21 cellular contexts compared by ENCODE assay signal in genomic region chr19:24029941-24030636, GRCh38. TPM values are rescaled to one million over a fixed set of nuclear protein-coding genes. Genes with fewer than 3 reads are reported as not detected.
A peak's percentile ranks its signal among the peaks of the same experiment; 100 is the strongest.
DNase-seq lines count a peak whose midpoint lies in the region; ATAC-seq and TF ChIP-seq lines count a peak whose summit lies in the region.
"Had no signal": no experiment of that assay in that cellular context is flagged by ENCODE, and none has a peak within 500 bp of the region (broad histone marks: within the 10 kb centered on the region; RNA-seq: fewer than 3 reads in every experiment).

No MANE protein-coding gene starts in this region.

- intact Hi-C loops in OCI-LY7 (cut with micrococcal nuclease; ENCODE audit: unreplicated experiment), result no loop called here
- intact Hi-C loops in uterus (cut with DNase I; ENCODE audit: low total_unique reads), result no loop called here

- H3K27me3 ChIP-seq in H7 (ENCODE audit: control insufficient read depth, insufficient read depth, low read length) (no peaks in the 10 kb centered on the region), mesendoderm (ENCODE audit: insufficient read depth, low read length, poor library complexity) (no peaks in the 10 kb centered on the region), uterus (no peaks in the 10 kb centered on the region)
- H3K27me3 ChIP-seq: brain microvascular endothelial cell, colonic mucosa had no signal

- no peak overlapping the region for H2AK5ac ChIP-seq in mesendoderm (ENCODE audit: low read length)

- H4K20me1 ChIP-seq in OCI-LY7 (ENCODE audit: insufficient read depth, low read length), result no peaks in the 10 kb centered on the region

- H3K27ac ChIP-seq in OCI-LY7 (ENCODE audit: low read depth, low read length, poor library complexity, severe bottlenecking), result no peak overlapping the region
- H3K27ac ChIP-seq in mesendoderm (ENCODE audit: low read depth, low read length), result no peak overlapping the region
- no peak overlapping the region for H3K27ac ChIP-seq in uterus
- H3K27ac ChIP-seq: brain microvascular endothelial cell, colonic mucosa, GM23248, HL-60, thoracic aorta had no signal

- POLR2A ChIA-PET in OCI-LY7 (lab: Charles Lee), result no interaction called here

- no peak overlapping the region for H4K5ac ChIP-seq in mesendoderm (ENCODE audit: low read length)

- H3K4me1 ChIP-seq in OCI-LY7 (ENCODE audit: insufficient read depth, low read length, poor library complexity, severe bottlenecking), result peaks cover 3% of the 10 kb centered on the region
- no peaks in the 10 kb centered on the region for H3K4me1 ChIP-seq in mesendoderm (ENCODE audit: control insufficient read depth, low read depth, low read length)
- peaks cover 0 to 4% of the 10 kb centered on the region in 2 donors for H3K4me1 ChIP-seq in uterus

- CTCF ChIA-PET in OCI-LY7 (lab: Charles Lee; ENCODE audit: unreplicated experiment), result no interaction called here

- H2BK120ac ChIP-seq in mesendoderm (ENCODE audit: low read depth, low read length), result no peak overlapping the region

- no peak overlapping the region for H3K23ac ChIP-seq in mesendoderm (ENCODE audit: low read length)

- peak; percentile 66 for DNase-seq in COLO668 (lab: John Stamatoyannopoulos, UW; ENCODE audit: unreplicated experiment)
- DNase-seq in H7, result peak; percentile 43
- DNase-seq in OCI-LY7 (ENCODE audit: low spot score), result peak; percentile 18
- DNase-seq in mesendoderm, result peak; percentile 31
- DNase-seq in ecto neural progenitor cell (ENCODE audit: low spot score), result no peak
- DNase-seq in uterus, result no peak
- no peak for DNase-seq in effector memory CD8-positive, alpha-beta T cell
- DNase-seq: activated CD4-positive, alpha-beta memory T cell treated with anti-CD3 and anti-CD28 coated beads, Interleukin-2, amount 10 ng/mL, durations not matched to agents 7 days and 5 days; brain microvascular endothelial cell; colonic mucosa; DMS79 treated with DMSO at 0.1 percent for 48 hours; GM23248; naive B cell; NCI-H1417 treated with DMSO at 0.1 percent for 48 hours; NK-92 treated with Interleukin-12 subunit alpha and Interleukin-12 subunit beta, amount 100 ng/mL, for 24 hours; occipital lobe; small intestine; stimulated activated naive CD4-positive, alpha-beta T cell treated with Interleukin-2 at 50 U/mL for 16 hours; T1000 had no signal

- WGBS in mesendoderm (ENCODE audit: extremely low coverage, insufficient coverage, low lambda C conversion rate), result no CpG with 5 or more reads among the region's 8 CpGs

- no peaks in the 10 kb centered on the region for H3K9me3 ChIP-seq in OCI-LY7 (ENCODE audit: low read length)
- H3K9me3 ChIP-seq in uterus, result no peaks in the 10 kb centered on the region
- H3K9me3 ChIP-seq: colonic mucosa, thoracic aorta had no signal

- BruUV-seq in OCI-LY7 (replicated peaks; lab: Mats Ljungman, UMichigan), result no TSS peak

- ATAC-seq in effector memory CD8-positive, alpha-beta T cell (replicated peaks), result no peak

- H3K9me2 ChIP-seq in OCI-LY7 (ENCODE audit: insufficient read depth, low read length), result no peaks in the 10 kb centered on the region

- TF ChIP-seq CTCF in OCI-LY7 (conservative IDR thresholded peaks at IDR 0.05; ENCODE audit: low read length), result no peak
- no peak for TF ChIP-seq CTCF in uterus (IDR thresholded peaks at IDR 0.05)

- H3K4me3 ChIP-seq in H7 (ENCODE audit: insufficient read depth, low read depth, low read length) (no peak overlapping the region), OCI-LY7 (ENCODE audit: low read depth, low read length, poor library complexity, severe bottlenecking) (no peak overlapping the region), mesendoderm (ENCODE audit: low read length) (no peak overlapping the region), uterus (no peak overlapping the region)
- H3K4me3 ChIP-seq: colonic mucosa, GM23248, thoracic aorta had no signal

- no peak overlapping the region for H3K4ac ChIP-seq in mesendoderm (ENCODE audit: low read depth, low read length)

- peak overlapping the region in 1 of 2 donors; percentile 46 for H3K27ac Mint-ChIP-seq in effector memory CD8-positive, alpha-beta T cell
- H3K27ac Mint-ChIP-seq: activated CD4-positive, alpha-beta memory T cell treated with anti-CD3 and anti-CD28 coated beads, Interleukin-2, amount 10 ng/mL, durations not matched to agents 7 days and 5 days had no signal

- H3K27me3 Mint-ChIP-seq in effector memory CD8-positive, alpha-beta T cell, result no peaks in the 10 kb centered on the region
- H3K27me3 Mint-ChIP-seq: activated CD4-positive, alpha-beta memory T cell treated with anti-CD3 and anti-CD28 coated beads, Interleukin-2, amount 10 ng/mL, durations not matched to agents 7 days and 5 days; naive B cell had no signal

- no peaks in the 10 kb centered on the region for H3K36me3 ChIP-seq in H7 (replicated peaks; ENCODE audit: control insufficient read depth, insufficient read depth, low read length)
- no peaks in the 10 kb centered on the region for H3K36me3 ChIP-seq in OCI-LY7 (ENCODE audit: insufficient read depth, low read length)
- no peaks in the 10 kb centered on the region for H3K36me3 ChIP-seq in mesendoderm (ENCODE audit: control insufficient read depth, insufficient read depth, low read length)
- no peaks in the 10 kb centered on the region for H3K36me3 ChIP-seq in uterus
- H3K36me3 ChIP-seq: brain microvascular endothelial cell, colonic mucosa, thoracic aorta had no signal

- peaks cover 22% of the 10 kb centered on the region for H3K36me3 Mint-ChIP-seq in effector memory CD8-positive, alpha-beta T cell (ENCODE audit: insufficient read depth)
- H3K36me3 Mint-ChIP-seq: naive B cell had no signal

- H3K4me1 Mint-ChIP-seq in effector memory CD8-positive, alpha-beta T cell (ENCODE audit: low read depth in 2 of 2), result peaks cover 19% of the 10 kb centered on the region in 2 donors

- H3K79me2 ChIP-seq in OCI-LY7 (ENCODE audit: insufficient read depth, low read depth, low read length) (peaks cover 15% of the 10 kb centered on the region), mesendoderm (ENCODE audit: control insufficient read depth, insufficient read depth, low read length) (peaks cover 14% of the 10 kb centered on the region)

- H4K8ac ChIP-seq in mesendoderm (ENCODE audit: low read depth, low read length), result no peak overlapping the region

- no peaks in the 10 kb centered on the region for H3K79me1 ChIP-seq in mesendoderm (ENCODE audit: low read length)

- no peak overlapping the region for H3K56ac ChIP-seq in mesendoderm (ENCODE audit: low read length)

- H3K9me3 Mint-ChIP-seq in effector memory CD8-positive, alpha-beta T cell, result no peaks in the 10 kb centered on the region
- H3K9me3 Mint-ChIP-seq: naive B cell had no signal

- no peak overlapping the region for H3K9ac ChIP-seq in mesendoderm (ENCODE audit: low read length)
- H3K9ac ChIP-seq: GM23248 had no signal

- no peak for TF ChIP-seq POLR2A in uterus (IDR thresholded peaks at IDR 0.05)

- H3K4me2 ChIP-seq in OCI-LY7 (ENCODE audit: low read length), result no peak overlapping the region
- no peak overlapping the region for H3K4me2 ChIP-seq in mesendoderm (ENCODE audit: low read length)

- H2AFZ ChIP-seq in OCI-LY7 (ENCODE audit: low read length), result no peak overlapping the region; the same call in 1 of the 2 replicates
- H2AFZ ChIP-seq: GM23248 had no signal

- H3K4me3 Mint-ChIP-seq in effector memory CD8-positive, alpha-beta T cell, result no peak overlapping the region
- H3K4me3 Mint-ChIP-seq: activated CD4-positive, alpha-beta memory T cell treated with anti-CD3 and anti-CD28 coated beads, Interleukin-2, amount 10 ng/mL, durations not matched to agents 7 days and 5 days had no signal

- H3K18ac ChIP-seq in mesendoderm (ENCODE audit: low read length), result no peak overlapping the region

- H2BK5ac ChIP-seq in mesendoderm (ENCODE audit: low read length), result no peak overlapping the region

- H2BK15ac ChIP-seq in mesendoderm (replicated peaks; ENCODE audit: low read depth), result no peak overlapping the region

RNA-seq across cellular contexts. Expression of gene ZNF254, which starts 56.9 kb away (rescaled TPM):
- 21.8 and 37.5 TPM in 2 replicates for total RNA-seq in H7 (2014; rRNA removed; shearing (Covaris generic))
- total RNA-seq in OCI-LY7 (2014; rRNA removed; shearing (Covaris generic)), result 8.4 and 12.2 TPM in 2 replicates
- total RNA-seq in OCI-LY7 (2022) (10.1 and 11.5 TPM in 2 replicates), uterus (10 to 100 TPM; 25.6 to 73.2 (median 33.5) TPM)
- 20.2 TPM for polyA plus RNA-seq in mesendoderm (2013, experiment 1 of 2)
- polyA plus RNA-seq in mesendoderm (2013, experiment 2 of 2), result 19.5 TPM

Comparison
In these comparisons a context has a peak if more than half of its experiments do, and no peak if none do; other contexts are left out.
1. DNase-seq: peak in COLO668 (single experiment), H7 (single experiment), OCI-LY7 (single experiment) and mesendoderm (single experiment); none in ecto neural progenitor cell (single experiment), uterus (0 of 2) and effector memory CD8-positive, alpha-beta T cell (0 of 3).